Comparison of ENCODE assay signal across 1 cellular context in the genomic region with DNA sequence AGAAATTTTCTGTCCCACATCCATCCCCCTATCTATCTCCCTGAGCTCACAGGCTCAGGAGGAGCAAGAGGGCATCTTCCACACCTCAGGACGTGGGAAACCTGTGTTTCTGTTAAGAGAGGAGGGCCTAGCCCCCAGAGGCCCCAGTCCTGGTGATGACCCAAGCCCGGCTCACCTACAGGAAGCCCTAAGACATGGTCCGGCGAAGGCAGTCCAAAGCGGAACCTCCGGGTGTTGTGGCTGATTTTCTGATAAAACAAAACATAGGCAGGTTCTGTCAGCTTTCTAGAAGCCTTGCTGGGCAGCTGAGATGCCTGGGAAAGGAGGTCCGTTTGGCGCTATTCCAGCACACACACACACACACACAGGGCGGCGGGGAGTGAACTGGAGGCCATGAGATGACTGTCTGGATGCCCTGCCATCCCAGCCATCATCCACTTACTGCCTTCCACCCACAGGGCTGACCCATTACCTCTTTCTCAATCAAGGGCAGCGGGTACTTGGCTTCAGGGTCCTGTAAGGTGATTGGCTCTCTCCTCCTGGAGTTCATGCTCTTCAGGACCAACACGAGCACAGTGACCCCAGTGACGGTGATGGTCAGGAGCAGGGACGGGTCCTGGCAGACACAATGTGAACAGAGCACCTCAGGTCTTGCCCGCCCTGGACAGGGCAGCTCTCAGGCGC.
TF ChIP-seq lines count a peak whose summit lies in the region.

No MANE protein-coding gene starts in this region.

TF ChIP-seq in GM12878, 131 proteins besides CTCF, POLR2A, EP300 and RAD21:
- TF ChIP-seq SRF (IDR thresholded peaks at IDR 0.05; ENCODE audit: low read depth in 2 of 2, low read length in 2 of 2) (0 out of 4 replicates have a peak, but pooled peaks of 1 of the 2 experiments have one; percentile 3), PAX5 (IDR thresholded peaks at IDR 0.05; ENCODE audit: borderline replicate concordance, low read depth, low read length) (peak; percentile 62; the same call in 1 of the 2 replicates), FOXM1 (IDR thresholded peaks at IDR 0.05; ENCODE audit: low read depth, low read length) (no peak), SIN3A (IDR thresholded peaks at IDR 0.05; ENCODE audit: low read depth, low read length) (no peak), ATF7 (IDR thresholded peaks at IDR 0.05; ENCODE audit: low read depth) (no peak), SP1 (IDR thresholded peaks at IDR 0.05; ENCODE audit: low read depth, low read length) (no peak), ZNF217 (IDR thresholded peaks at IDR 0.05) (no peak)
- TF ChIP-seq, protein P1, sequence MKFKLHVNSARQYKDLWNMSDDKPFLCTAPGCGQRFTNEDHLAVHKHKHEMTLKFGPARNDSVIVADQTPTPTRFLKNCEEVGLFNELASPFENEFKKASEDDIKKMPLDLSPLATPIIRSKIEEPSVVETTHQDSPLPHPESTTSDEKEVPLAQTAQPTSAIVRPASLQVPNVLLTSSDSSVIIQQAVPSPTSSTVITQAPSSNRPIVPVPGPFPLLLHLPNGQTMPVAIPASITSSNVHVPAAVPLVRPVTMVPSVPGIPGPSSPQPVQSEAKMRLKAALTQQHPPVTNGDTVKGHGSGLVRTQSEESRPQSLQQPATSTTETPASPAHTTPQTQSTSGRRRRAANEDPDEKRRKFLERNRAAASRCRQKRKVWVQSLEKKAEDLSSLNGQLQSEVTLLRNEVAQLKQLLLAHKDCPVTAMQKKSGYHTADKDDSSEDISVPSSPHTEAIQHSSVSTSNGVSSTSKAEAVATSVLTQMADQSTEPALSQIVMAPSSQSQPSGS (IDR thresholded peaks at IDR 0.05; ENCODE audit: low read length): no peak
- TF ChIP-seq, protein P2, sequence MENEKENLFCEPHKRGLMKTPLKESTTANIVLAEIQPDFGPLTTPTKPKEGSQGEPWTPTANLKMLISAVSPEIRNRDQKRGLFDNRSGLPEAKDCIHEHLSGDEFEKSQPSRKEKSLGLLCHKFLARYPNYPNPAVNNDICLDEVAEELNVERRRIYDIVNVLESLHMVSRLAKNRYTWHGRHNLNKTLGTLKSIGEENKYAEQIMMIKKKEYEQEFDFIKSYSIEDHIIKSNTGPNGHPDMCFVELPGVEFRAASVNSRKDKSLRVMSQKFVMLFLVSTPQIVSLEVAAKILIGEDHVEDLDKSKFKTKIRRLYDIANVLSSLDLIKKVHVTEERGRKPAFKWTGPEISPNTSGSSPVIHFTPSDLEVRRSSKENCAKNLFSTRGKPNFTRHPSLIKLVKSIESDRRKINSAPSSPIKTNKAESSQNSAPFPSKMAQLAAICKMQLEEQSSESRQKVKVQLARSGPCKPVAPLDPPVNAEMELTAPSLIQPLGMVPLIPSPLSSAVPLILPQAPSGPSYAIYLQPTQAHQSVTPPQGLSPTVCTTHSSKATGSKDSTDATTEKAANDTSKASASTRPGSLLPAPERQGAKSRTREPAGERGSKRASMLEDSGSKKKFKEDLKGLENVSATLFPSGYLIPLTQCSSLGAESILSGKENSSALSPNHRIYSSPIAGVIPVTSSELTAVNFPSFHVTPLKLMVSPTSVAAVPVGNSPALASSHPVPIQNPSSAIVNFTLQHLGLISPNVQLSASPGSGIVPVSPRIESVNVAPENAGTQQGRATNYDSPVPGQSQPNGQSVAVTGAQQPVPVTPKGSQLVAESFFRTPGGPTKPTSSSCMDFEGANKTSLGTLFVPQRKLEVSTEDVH (IDR thresholded peaks at IDR 0.05; ENCODE audit: low read depth, partially characterized antibody): no peak
TF ChIP-seq in GM12878: peak in this region for 2.
